In the genomic region with DNA sequence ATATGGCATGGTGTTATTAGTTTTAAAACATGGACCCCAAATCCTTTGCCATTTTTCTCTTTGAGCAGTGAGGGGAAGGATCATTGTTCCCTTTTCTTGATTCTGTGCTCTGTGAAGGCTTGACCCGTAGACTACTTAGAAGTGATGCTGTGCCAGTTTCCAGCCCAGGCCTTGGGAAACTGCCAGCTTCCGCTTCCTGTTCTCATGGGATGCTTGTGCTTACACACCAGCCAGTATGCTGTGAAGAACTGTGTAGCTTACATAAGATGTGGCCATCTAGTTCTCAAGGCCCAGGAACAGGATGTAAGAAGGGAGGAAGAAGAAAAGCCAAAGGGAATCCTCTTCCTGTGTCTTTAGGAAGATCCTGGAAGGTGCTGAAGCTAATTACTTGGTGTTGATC, we compare ENCODE assay signal across 11 cellular contexts.
DNase-seq lines count a peak whose midpoint lies in the region; ATAC-seq and TF ChIP-seq lines count a peak whose summit lies in the region.
"Had no signal": no experiment of that assay in that cellular context is flagged by ENCODE, and none has a peak within 500 bp of the region (broad histone marks: within the 10 kb centered on the region; RNA-seq: fewer than 3 reads in every experiment).

No MANE protein-coding gene starts in this region.

- no peak for DNase-seq in H9
- peak; percentile 38 to 65 (median 62) for DNase-seq in body of pancreas
- DNase-seq in left ventricle myocardium superior: peak; percentile 80
- peak; percentile 65 for DNase-seq in smooth muscle cell of the brain vasculature (ENCODE audit: low read depth, low spot score)
- no peak for DNase-seq in smooth muscle cell (lab: John Stamatoyannopoulos, UW; ENCODE audit: unreplicated experiment)
- DNase-seq in NOMO-1 treated with DMSO at 0.1 percent for 48 hours (lab: John Stamatoyannopoulos, UW; ENCODE audit: unreplicated experiment): no peak
- DNase-seq in GM13976 (ENCODE audit: low spot score): no peak
- DNase-seq: activated T-cell treated with anti-CD3 and anti-CD28 coated beads for 4 hours, spleen had no signal

- no peaks in the 10 kb centered on the region for H3K4me1 ChIP-seq in H9 (ENCODE audit: insufficient read depth, low read length)
- no peaks in the 10 kb centered on the region for H3K4me1 ChIP-seq in body of pancreas
- no peaks in the 10 kb centered on the region for H3K4me1 ChIP-seq in smooth muscle cell (ENCODE audit: low read depth)

- ATAC-seq in body of pancreas (no peak), left ventricle myocardium superior (peak; percentile 92), HG02588 (IDR thresholded peaks at IDR 0.05; ENCODE audit: unreplicated experiment) (no peak)

- H3K9me3 ChIP-seq in H9 (ENCODE audit: control insufficient read depth, low read depth, low read length) (no peaks in the 10 kb centered on the region), body of pancreas (no peaks in the 10 kb centered on the region), smooth muscle cell (replicated peaks; ENCODE audit: low read depth) (no peaks in the 10 kb centered on the region)
- H3K9me3 ChIP-seq: spleen had no signal

- no peak overlapping the region for H4K91ac ChIP-seq in H9 (ENCODE audit: insufficient read length, low read depth, low read length)

- no peak overlapping the region for H2BK15ac ChIP-seq in H9 (ENCODE audit: low read depth, low read length)

- no CpG with 5 or more reads among the region's 2 CpGs for WGBS in H9 (ENCODE audit: extremely low coverage, insufficient read length, low lambda C conversion rate)
- WGBS in body of pancreas, 2 donors: 54 to 59% methylated on average over 2 of the region's 2 CpGs
- WGBS in smooth muscle cell (ENCODE audit: low lambda C conversion rate): 93% methylated on average over 2 of the region's 2 CpGs

- no peaks in the 10 kb centered on the region for H3K27me3 Mint-ChIP-seq in H9 (ENCODE audit: low read depth)

- no peak overlapping the region for H3K4me3 Mint-ChIP-seq in H9

- H2AK5ac ChIP-seq in H9 (ENCODE audit: insufficient read length, low read length): no peak overlapping the region

- H3K27ac Mint-ChIP-seq in H9: peak overlapping the region in 2 of 3 experiments; percentile 29 to 64; a peak in 3 of 7 replicates

- no peaks in the 10 kb centered on the region for H3K27me3 ChIP-seq in H9 (ENCODE audit: insufficient read depth, low read length)
- no peaks in the 10 kb centered on the region for H3K27me3 ChIP-seq in body of pancreas
- no peaks in the 10 kb centered on the region for H3K27me3 ChIP-seq in smooth muscle cell (ENCODE audit: low read depth)
- H3K27me3 ChIP-seq: hepatocyte, spleen had no signal

- no peak overlapping the region for H2BK5ac ChIP-seq in H9 (ENCODE audit: insufficient read length, low read length)

- H3K23me2 ChIP-seq in H9 (ENCODE audit: insufficient read length, low read depth, low read length, poor library complexity, severe bottlenecking): no peaks in the 10 kb centered on the region

- H2AFZ ChIP-seq in H9 (ENCODE audit: low read length): no peak overlapping the region
- no peak overlapping the region for H2AFZ ChIP-seq in smooth muscle cell (ENCODE audit: low read depth)
- H2AFZ ChIP-seq: hepatocyte had no signal

- no peak overlapping the region for H2BK20ac ChIP-seq in H9 (ENCODE audit: low read depth, low read length, poor library complexity, severe bottlenecking)

- H3K79me1 ChIP-seq in H9 (ENCODE audit: insufficient read depth, low read depth, low read length, poor library complexity, severe bottlenecking): no peaks in the 10 kb centered on the region

- H3K4me2 ChIP-seq in H9 (ENCODE audit: insufficient read depth, insufficient read length, low read length): no peak overlapping the region
- H3K4me2 ChIP-seq in smooth muscle cell: no peak overlapping the region
- H3K4me2 ChIP-seq: hepatocyte had no signal

- H3T11ph ChIP-seq in H9 (ENCODE audit: low read length): no peak overlapping the region

- H4K5ac ChIP-seq in H9 (ENCODE audit: insufficient read length, low read depth, low read length): no peak overlapping the region

- no peak for TF ChIP-seq POLR2A in body of pancreas (IDR thresholded peaks at IDR 0.05)

- no peak overlapping the region for H4K8ac ChIP-seq in H9 (replicated peaks; ENCODE audit: insufficient read length, low read depth, low read length)

- no peak overlapping the region for H2BK120ac ChIP-seq in H9 (ENCODE audit: low read depth, low read length, poor library complexity, severe bottlenecking)

- H3K4me3 ChIP-seq in body of pancreas: no peak overlapping the region
- no peak overlapping the region for H3K4me3 ChIP-seq in smooth muscle cell
- H3K4me3 ChIP-seq: hepatocyte, spleen had no signal

- no peaks in the 10 kb centered on the region for H3F3A ChIP-seq in smooth muscle cell (ENCODE audit: low read depth)

- no peak overlapping the region for H3K56ac ChIP-seq in H9 (ENCODE audit: insufficient read length, low read depth, low read length)

- H4K20me1 ChIP-seq in H9 (ENCODE audit: control insufficient read depth, insufficient read depth, insufficient read length): no peaks in the 10 kb centered on the region
- H4K20me1 ChIP-seq in smooth muscle cell (ENCODE audit: low read depth): no peaks in the 10 kb centered on the region

- TF ChIP-seq CTCF in H9 (conservative IDR thresholded peaks at IDR 0.05): no peak
- TF ChIP-seq CTCF in body of pancreas (IDR thresholded peaks at IDR 0.05): no peak
- no peak for TF ChIP-seq CTCF in smooth muscle cell (IDR thresholded peaks at IDR 0.05; ENCODE audit: borderline replicate concordance, insufficient read depth, poor library complexity, severe bottlenecking)
- TF ChIP-seq CTCF in GM13976 (IDR thresholded peaks at IDR 0.05; ENCODE audit: borderline replicate concordance, control extremely low read depth, extremely low read depth, insufficient read depth, missing control alignments): no peak

- H3K4me1 Mint-ChIP-seq in H9: peaks cover 4% of the 10 kb centered on the region in 2 experiments

- H3K4ac ChIP-seq in H9 (ENCODE audit: low read depth, low read length): no peak overlapping the region

- H3K79me2 ChIP-seq in H9 (ENCODE audit: insufficient read depth, low read length) (no peaks in the 10 kb centered on the region), smooth muscle cell (ENCODE audit: low read depth) (no peaks in the 10 kb centered on the region)
- H3K79me2 ChIP-seq: hepatocyte had no signal

- peaks cover 5 to 21% (median 19%) of the 10 kb centered on the region in 3 experiments; a peak in 6 of 7 replicates for H3K36me3 Mint-ChIP-seq in H9 (ENCODE audit: insufficient read depth in 1 of 3, low read depth in 3 of 3)

- no peaks in the 10 kb centered on the region for H3K9me3 Mint-ChIP-seq in H9

- H3K36me3 ChIP-seq in body of pancreas (replicated peaks in 1 of 2; ENCODE audit: insufficient read depth in 1 of 2, low read depth in 2 of 2) (no peaks in the 10 kb centered on the region), smooth muscle cell (ENCODE audit: low read depth) (no peaks in the 10 kb centered on the region)

- H3K27ac ChIP-seq in H9 (ENCODE audit: insufficient read length, low read depth, low read length) (no peak overlapping the region), body of pancreas (no peak overlapping the region), smooth muscle cell (ENCODE audit: low read depth) (no peak overlapping the region)
- H3K27ac ChIP-seq: hepatocyte had no signal

- H3K23ac ChIP-seq in H9 (ENCODE audit: insufficient read length, low read depth, low read length): no peak overlapping the region

- no peak overlapping the region for H3K14ac ChIP-seq in H9 (ENCODE audit: insufficient read depth, low read length)

- intact Hi-C loops in body of pancreas (cut with DNase I) (no loop called here), left ventricle myocardium superior (cut with micrococcal nuclease) (no loop called here)

- in situ Hi-C loops in GM13976 (cut with MboI; ENCODE audit: low sequenced_read_pairs, unreplicated experiment): no loop called here

- H3K18ac ChIP-seq in H9 (ENCODE audit: insufficient read length, low read depth, low read length): no peak overlapping the region

- no peak overlapping the region for H3K9ac ChIP-seq in H9 (ENCODE audit: extremely low read depth, insufficient read length, low read length)
- no peak overlapping the region for H3K9ac ChIP-seq in smooth muscle cell (ENCODE audit: low read depth)

- H2BK12ac ChIP-seq in H9 (ENCODE audit: insufficient read length, low read depth, low read length): no peak overlapping the region

Comparison
In these comparisons a context has a peak if more than half of its experiments do, and no peak if none do; other contexts are left out.
1. DNase-seq: peak in body of pancreas (4 of 4), left ventricle myocardium superior (single experiment) and smooth muscle cell of the brain vasculature (single experiment); none in H9 (single experiment), smooth muscle cell (single experiment), NOMO-1 treated with DMSO at 0.1 percent for 48 hours (single experiment) and GM13976 (single experiment).